In the genomic region with DNA sequence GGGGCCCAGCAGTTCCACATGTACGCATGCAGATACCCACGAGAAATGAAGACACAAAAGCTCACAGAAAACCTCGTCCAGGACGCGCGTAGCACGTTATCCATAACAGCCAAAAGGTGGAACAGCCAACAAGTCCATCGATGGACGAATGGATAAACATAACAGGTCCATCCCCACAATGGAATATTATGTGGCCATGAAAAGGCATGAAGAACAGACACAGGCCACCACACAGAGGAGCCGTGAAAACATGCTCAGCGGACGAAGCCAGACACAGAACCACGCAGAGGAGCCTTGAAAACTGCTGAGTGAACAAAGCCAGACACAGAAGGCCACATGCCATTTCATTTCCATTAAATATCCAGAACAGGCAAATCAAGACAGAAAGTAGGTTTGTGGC, we compare ENCODE assay signal across 29 cellular contexts. TPM values are rescaled to one million over a fixed set of nuclear protein-coding genes. Genes with fewer than 3 reads are reported as not detected.
"Had no signal": no experiment of that assay in that cellular context is flagged by ENCODE, and none has a peak within 500 bp of the region (broad histone marks: within the 10 kb centered on the region; RNA-seq: fewer than 3 reads in every experiment).

No MANE protein-coding gene starts in this region.

- ATAC-seq: activated T-cell treated with anti-CD3 and anti-CD28 coated beads, Interleukin-2, amount 50 U/mL, for 4 hours had no signal

- H3K36me3 Mint-ChIP-seq: activated CD4-positive, alpha-beta memory T cell treated with anti-CD3 and anti-CD28 coated beads for 36 hours; activated naive CD8-positive, alpha-beta T cell had no signal

- H3K27ac ChIP-seq: brain microvascular endothelial cell, cardiac muscle cell, Peyer's patch, RWPE1, SJCRH30, VCaP had no signal

- H3K27me3 Mint-ChIP-seq: activated CD4-positive, alpha-beta memory T cell treated with anti-CD3 and anti-CD28 coated beads for 36 hours; activated naive CD8-positive, alpha-beta T cell had no signal

- H3K27me3 ChIP-seq: brain microvascular endothelial cell, cardiac muscle cell, Peyer's patch, SJCRH30 had no signal

- DNase-seq: activated CD4-positive, alpha-beta memory T cell treated with anti-CD3 and anti-CD28 coated beads for 36 hours; activated CD4-positive, alpha-beta T cell treated with anti-CD3 and anti-CD28 coated beads, Interleukin-2, amount 10 ng/mL, durations not matched to agents 7 days and 5 days; activated CD4-positive, CD25-positive, alpha-beta regulatory T cell; activated CD8-positive, alpha-beta memory T cell treated with anti-CD3 and anti-CD28 coated beads for 24 hours; activated effector memory CD4-positive, alpha-beta T cell treated with anti-CD3 and anti-CD28 coated beads, Interleukin-2, amount 50 U/mL, for 16 hours; activated naive CD4-positive, alpha-beta T cell treated with Interleukin-2 at 50 U/mL for 16 hours; activated T-cell treated with anti-CD3 and anti-CD28 coated beads, Interleukin-2, amount 50 U/mL, for 4 hours; amygdala; brain microvascular endothelial cell; KG1; MV-4-11; NCI-H1092 treated with DMSO at 0.1 percent for 48 hours; NCI-H1417 treated with DMSO at 0.1 percent for 48 hours; NCI-H1694; NCI-H2029; NCI-H2107; NCI-H2171 treated with DMSO at 0.1 percent for 48 hours; NCI-H226; NCI-H526 treated with DMSO at 0.1 percent for 48 hours; NCI-H82; Peyer's patch; Right ventricle myocardium superior; SJCRH30; SK-N-SH; T-helper 1 cell had no signal

- H3K9me2 ChIP-seq: SK-N-SH had no signal

- H3K36me3 ChIP-seq: brain microvascular endothelial cell, cardiac muscle cell, Peyer's patch, SJCRH30 had no signal

- H3K4me2 ChIP-seq: SK-N-SH had no signal

- H3K4me1 ChIP-seq: SJCRH30 had no signal

- H3K9ac ChIP-seq: SK-N-SH had no signal

- H3K4me3 Mint-ChIP-seq: activated CD4-positive, alpha-beta memory T cell treated with anti-CD3 and anti-CD28 coated beads for 36 hours; activated CD4-positive, alpha-beta T cell treated with anti-CD3 and anti-CD28 coated beads, Interleukin-2, amount 10 ng/mL, durations not matched to agents 7 days and 5 days; activated naive CD8-positive, alpha-beta T cell; activated T-cell treated with anti-CD3 and anti-CD28 coated beads, Interleukin-2, amount 50 U/mL, for 4 hours had no signal

- H3K9me3 ChIP-seq: Peyer's patch, SJCRH30, SK-N-SH had no signal

- H3K27ac Mint-ChIP-seq: activated CD4-positive, alpha-beta memory T cell treated with anti-CD3 and anti-CD28 coated beads for 36 hours; activated CD4-positive, alpha-beta T cell treated with anti-CD3 and anti-CD28 coated beads, Interleukin-2, amount 10 ng/mL, durations not matched to agents 7 days and 5 days; activated naive CD8-positive, alpha-beta T cell had no signal

- H3K9me3 Mint-ChIP-seq: activated CD4-positive, alpha-beta memory T cell treated with anti-CD3 and anti-CD28 coated beads for 36 hours; activated CD4-positive, alpha-beta T cell treated with anti-CD3 and anti-CD28 coated beads, Interleukin-2, amount 10 ng/mL, durations not matched to agents 7 days and 5 days; activated T-cell treated with anti-CD3 and anti-CD28 coated beads, Interleukin-2, amount 50 U/mL, for 4 hours had no signal

- H3K4me3 ChIP-seq: cardiac muscle cell, Peyer's patch, SJCRH30 had no signal

RNA-seq across cellular contexts. Expression of gene ZBTB46, which starts 53.5 kb away (rescaled TPM):
- total RNA-seq: activated CD4-positive, alpha-beta T cell treated with anti-CD3 and anti-CD28 coated beads, Interleukin-2, amount 10 ng/mL, durations not matched to agents 7 days and 5 days had no signal
